Comparison of ENCODE assay signal across 9 cellular contexts in the genomic region with DNA sequence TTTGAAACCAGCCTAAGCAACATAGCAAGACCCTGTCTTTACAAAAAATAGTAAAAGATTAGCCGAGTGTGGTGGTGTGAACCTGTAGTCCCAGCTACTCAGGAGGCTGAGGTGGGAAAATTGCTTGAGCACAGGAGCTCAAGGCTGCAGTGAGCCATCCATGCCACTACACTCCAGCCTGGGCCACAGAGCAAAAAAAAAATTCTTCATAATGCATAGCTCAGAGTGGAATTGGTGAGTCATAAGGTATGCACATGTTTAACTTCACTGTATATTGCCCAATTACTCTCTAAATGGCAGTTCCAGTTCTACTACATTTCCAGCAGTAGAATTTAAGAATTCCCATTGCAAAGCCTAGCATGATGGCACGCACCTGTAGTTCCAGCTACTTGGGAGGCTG. TPM values are rescaled to one million over a fixed set of nuclear protein-coding genes. Genes with fewer than 3 reads are reported as not detected.
DNase-seq lines count a peak whose midpoint lies in the region; ATAC-seq and TF ChIP-seq lines count a peak whose summit lies in the region.
"Had no signal": no experiment of that assay in that cellular context is flagged by ENCODE, and none has a peak within 500 bp of the region (broad histone marks: within the 10 kb centered on the region; RNA-seq: fewer than 3 reads in every experiment).

No MANE protein-coding gene starts in this region.

- no peaks in the 10 kb centered on the region for H3K4me1 ChIP-seq in HEK293 (ENCODE audit: control insufficient read depth, insufficient read depth, low read length)

- no peaks in the 10 kb centered on the region for H3K27me3 ChIP-seq in AG04450 (ENCODE audit: control insufficient read depth, insufficient read depth, low read length)

- in situ Hi-C loops in ACHN (cut with HindIII; ENCODE audit: low pct_ligation_motif_present, low pct_unique_long_range_greater_than_20kb, low sequenced_read_pairs) = no loop called here

- H3K4me3 ChIP-seq in AG04450 (ENCODE audit: low read depth, low read length) (no peak overlapping the region), HEK293 (ENCODE audit: low read depth, low read length) (no peak overlapping the region), foreskin fibroblast (ENCODE audit: low read depth in 1 of 2, low read length in 2 of 2) (no peak overlapping the region)

- POLR2A ChIA-PET in AG04450 (lab: Yijun Ruan, JAX) (interaction anchor here (0.6 to 1.2 kb wide), 6 partner anchors 9 to 664 kb away, joined by 3 to 18 read pairs (median 4); a partner anchor contains a TSS), HEK293 (lab: Yijun Ruan, JAX) (interaction anchor here (0.8 kb wide), 1 partner anchor 21 kb away, joined by 4 read pairs; no protein-coding TSS in a partner anchor)

- H3K36me3 ChIP-seq in HEK293 (ENCODE audit: control insufficient read depth in 2 of 2, insufficient read depth in 1 of 2, low read length in 2 of 2) = no peaks in the 10 kb centered on the region

- CTCF ChIA-PET in AG04450 (lab: Charles Lee) = interaction anchor here (0.6 to 2.8 kb wide), 6 partner anchors 22 to 255 kb away, joined by 3 to 14 read pairs (median 4); no protein-coding TSS in a partner anchor
- CTCF ChIA-PET in HEK293 (lab: Yijun Ruan, JAX) = interaction anchor here (2.7 kb wide), 1 partner anchor 23 kb away, joined by 8 read pairs; no protein-coding TSS in a partner anchor

- peak; percentile 81 for DNase-seq in AG04450 (ENCODE audit: low read depth, low spot score)
- peak; percentile 76 to 90 for DNase-seq in foreskin fibroblast
- DNase-seq in activated CD8-positive, alpha-beta memory T cell treated with anti-CD3 and anti-CD28 coated beads for 24 hours = no peak
- DNase-seq in activated CD8-positive, alpha-beta memory T cell treated with anti-CD3 and anti-CD28 coated beads, Interleukin-2, amount 50 U/mL, for 48 hours = no peak
- no peak for DNase-seq in ACHN
- DNase-seq: occipital lobe had no signal

- H3K27ac ChIP-seq in AG04450 (ENCODE audit: low read depth, low read length) (peak overlapping the region; percentile 47), HEK293 (ENCODE audit: extremely low read depth, low read depth, low read length) (no peak overlapping the region)

- no peaks in the 10 kb centered on the region for H3K9me3 ChIP-seq in AG04450 (ENCODE audit: control insufficient read depth, insufficient read depth, low read length)
- H3K9me3 ChIP-seq in HEK293 (ENCODE audit: control insufficient read depth, insufficient read depth, low read depth, low read length) = no peaks in the 10 kb centered on the region

- TF ChIP-seq CTCF in AG04450 (IDR thresholded peaks at IDR 0.05; ENCODE audit: low read depth, low read length) (0 out of 2 replicates have a peak, but pooled peaks have one; percentile 8), HEK293 (tag by site-specific recombination; IDR thresholded peaks at IDR 0.05) (no peak), foreskin fibroblast (IDR thresholded peaks at IDR 0.05; ENCODE audit: low read depth, low read length) (no peak)

- ATAC-seq in SK-N-SH treated with all-trans-retinoic acid at 6 μM for 48 hours (peak; percentile 82), GM18870 (IDR thresholded peaks at IDR 0.05; ENCODE audit: unreplicated experiment) (no peak)

TF ChIP-seq in HEK293, 187 proteins besides CTCF, POLR2A, EP300 and RAD21 (continues in another document):
- TF ChIP-seq, protein P1, sequence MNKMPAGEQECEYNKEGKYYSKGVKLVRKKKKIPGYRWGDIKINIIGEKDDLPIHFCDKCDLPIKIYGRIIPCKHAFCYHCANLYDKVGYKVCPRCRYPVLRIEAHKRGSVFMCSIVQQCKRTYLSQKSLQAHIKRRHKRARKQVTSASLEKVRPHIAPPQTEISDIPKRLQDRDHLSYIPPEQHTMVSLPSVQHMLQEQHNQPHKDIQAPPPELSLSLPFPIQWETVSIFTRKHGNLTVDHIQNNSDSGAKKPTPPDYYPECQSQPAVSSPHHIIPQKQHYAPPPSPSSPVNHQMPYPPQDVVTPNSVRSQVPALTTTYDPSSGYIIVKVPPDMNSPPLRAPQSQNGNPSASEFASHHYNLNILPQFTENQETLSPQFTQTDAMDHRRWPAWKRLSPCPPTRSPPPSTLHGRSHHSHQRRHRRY (tag by site-specific recombination; IDR thresholded peaks at IDR 0.05) = no peak
- TF ChIP-seq, protein P2, sequence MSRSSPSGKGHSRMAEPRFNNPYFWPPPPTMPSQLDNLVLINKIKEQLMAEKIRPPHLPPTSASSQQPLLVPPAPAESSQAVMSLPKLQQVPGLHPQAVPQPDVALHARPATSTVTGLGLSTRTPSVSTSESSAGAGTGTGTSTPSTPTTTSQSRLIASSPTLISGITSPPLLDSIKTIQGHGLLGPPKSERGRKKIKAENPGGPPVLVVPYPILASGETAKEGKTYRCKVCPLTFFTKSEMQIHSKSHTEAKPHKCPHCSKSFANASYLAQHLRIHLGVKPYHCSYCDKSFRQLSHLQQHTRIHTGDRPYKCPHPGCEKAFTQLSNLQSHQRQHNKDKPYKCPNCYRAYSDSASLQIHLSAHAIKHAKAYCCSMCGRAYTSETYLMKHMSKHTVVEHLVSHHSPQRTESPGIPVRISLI (tag by site-specific recombination; IDR thresholded peaks at IDR 0.05) = peak; percentile 60
- TF ChIP-seq ZNF48 (tag by site-specific recombination; IDR thresholded peaks at IDR 0.05) (no peak), ZNF530 (tag by site-specific recombination; IDR thresholded peaks at IDR 0.05; ENCODE audit: low read depth) (no peak), KLF9 (tag by site-specific recombination; IDR thresholded peaks at IDR 0.05; ENCODE audit: low read depth) (no peak), ZNF121 (tag by site-specific recombination; IDR thresholded peaks at IDR 0.05) (no peak), ZFP69B (tag by site-specific recombination; IDR thresholded peaks at IDR 0.05) (no peak)
- TF ChIP-seq, protein P3, sequence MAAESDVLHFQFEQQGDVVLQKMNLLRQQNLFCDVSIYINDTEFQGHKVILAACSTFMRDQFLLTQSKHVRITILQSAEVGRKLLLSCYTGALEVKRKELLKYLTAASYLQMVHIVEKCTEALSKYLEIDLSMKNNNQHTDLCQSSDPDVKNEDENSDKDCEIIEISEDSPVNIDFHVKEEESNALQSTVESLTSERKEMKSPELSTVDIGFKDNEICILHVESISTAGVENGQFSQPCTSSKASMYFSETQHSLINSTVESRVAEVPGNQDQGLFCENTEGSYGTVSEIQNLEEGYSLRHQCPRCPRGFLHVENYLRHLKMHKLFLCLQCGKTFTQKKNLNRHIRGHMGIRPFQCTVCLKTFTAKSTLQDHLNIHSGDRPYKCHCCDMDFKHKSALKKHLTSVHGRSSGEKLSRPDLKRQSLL (tag by site-specific recombination; IDR thresholded peaks at IDR 0.05) = no peak
- TF ChIP-seq, protein P4, sequence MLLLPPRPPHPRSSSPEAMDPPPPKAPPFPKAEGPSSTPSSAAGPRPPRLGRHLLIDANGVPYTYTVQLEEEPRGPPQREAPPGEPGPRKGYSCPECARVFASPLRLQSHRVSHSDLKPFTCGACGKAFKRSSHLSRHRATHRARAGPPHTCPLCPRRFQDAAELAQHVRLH (tag by site-specific recombination; IDR thresholded peaks at IDR 0.05) = no peak

TF ChIP-seq in SK-N-SH treated with all-trans-retinoic acid at 6 μM for 48 hours, 23 proteins besides CTCF, POLR2A, EP300 and RAD21:
- 0 out of 2 replicates have a peak, but pooled peaks have one; percentile 23 for TF ChIP-seq ISL1 (CRISPR knock-in tag; IDR thresholded peaks at IDR 0.05)
- TF ChIP-seq RARB (CRISPR knock-in tag; IDR thresholded peaks at IDR 0.05) = no peak
- no peak for TF ChIP-seq ZFP30 (CRISPR knock-in tag; IDR thresholded peaks at IDR 0.05)
- no peak for TF ChIP-seq ZNF565 (CRISPR knock-in tag; conservative IDR thresholded peaks at IDR 0.05; ENCODE audit: low read depth)
- no peak for TF ChIP-seq ZNF8 (CRISPR knock-in tag; IDR thresholded peaks at IDR 0.05)
- TF ChIP-seq, protein P5, sequence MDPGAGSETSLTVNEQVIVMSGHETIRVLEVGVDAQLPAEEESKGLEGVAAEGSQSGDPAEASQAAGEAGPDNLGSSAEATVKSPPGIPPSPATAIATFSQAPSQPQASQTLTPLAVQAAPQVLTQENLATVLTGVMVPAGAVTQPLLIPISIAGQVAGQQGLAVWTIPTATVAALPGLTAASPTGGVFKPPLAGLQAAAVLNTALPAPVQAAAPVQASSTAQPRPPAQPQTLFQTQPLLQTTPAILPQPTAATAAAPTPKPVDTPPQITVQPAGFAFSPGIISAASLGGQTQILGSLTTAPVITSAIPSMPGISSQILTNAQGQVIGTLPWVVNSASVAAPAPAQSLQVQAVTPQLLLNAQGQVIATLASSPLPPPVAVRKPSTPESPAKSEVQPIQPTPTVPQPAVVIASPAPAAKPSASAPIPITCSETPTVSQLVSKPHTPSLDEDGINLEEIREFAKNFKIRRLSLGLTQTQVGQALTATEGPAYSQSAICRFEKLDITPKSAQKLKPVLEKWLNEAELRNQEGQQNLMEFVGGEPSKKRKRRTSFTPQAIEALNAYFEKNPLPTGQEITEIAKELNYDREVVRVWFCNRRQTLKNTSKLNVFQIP (CRISPR knock-in tag; IDR thresholded peaks at IDR 0.05; ENCODE audit: borderline replicate concordance, low read depth) = no peak
TF ChIP-seq in SK-N-SH treated with all-trans-retinoic acid at 6 μM for 48 hours: peak in this region for 1.

RNA-seq across cellular contexts. Expression of a gene that starts 26.8 kb away (rescaled TPM):
- polyA plus RNA-seq in AG04450 (2011; rRNA removed) = 62.0 and 63.6 TPM in 2 replicates
- 124 and 139 TPM in 2 replicates for polyA minus RNA-seq in AG04450 (2011; rRNA and poly(A)+ RNA removed)

RNA-seq across cellular contexts. Expression of a gene that starts 51.4 kb away (rescaled TPM):
- 13.0 and 16.6 TPM in 2 replicates for polyA plus RNA-seq in AG04450 (2011; rRNA removed)
- 11.0 and 12.0 TPM in 2 replicates for polyA minus RNA-seq in AG04450 (2011; rRNA and poly(A)+ RNA removed)

Comparison
In these comparisons a context has a peak if more than half of its experiments do, and no peak if none do; other contexts are left out.
1. DNase-seq: peak in AG04450 (single experiment) and foreskin fibroblast (2 of 2); none in activated CD8-positive, alpha-beta memory T cell treated with anti-CD3 and anti-CD28 coated beads for 24 hours (single experiment), activated CD8-positive, alpha-beta memory T cell treated with anti-CD3 and anti-CD28 coated beads, Interleukin-2, amount 50 U/mL, for 48 hours (single experiment) and ACHN (single experiment).